In the genomic region with DNA sequence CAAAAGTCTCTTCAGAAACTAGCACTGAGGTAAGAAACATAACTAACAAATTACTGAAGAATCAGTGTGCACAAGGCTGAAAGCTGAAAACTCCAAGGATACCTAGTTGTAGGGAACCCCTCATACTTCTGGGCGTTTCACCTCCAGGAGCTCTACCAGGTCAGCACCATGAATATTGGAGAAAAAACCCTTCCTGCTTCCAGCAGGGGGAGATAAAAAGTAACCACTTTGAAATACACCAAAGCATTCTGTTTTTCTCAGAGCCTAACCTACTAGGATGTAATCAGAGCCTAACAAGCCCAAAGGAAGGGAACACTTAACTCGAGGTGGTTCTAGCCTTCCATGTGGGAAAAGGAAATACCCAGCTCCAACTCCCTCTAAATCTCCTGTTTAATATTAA, we compare ENCODE assay signal across 10 cellular contexts.
DNase-seq lines count a peak whose midpoint lies in the region; ATAC-seq and TF ChIP-seq lines count a peak whose summit lies in the region.
"Had no signal": no experiment of that assay in that cellular context is flagged by ENCODE, and none has a peak within 500 bp of the region (broad histone marks: within the 10 kb centered on the region; RNA-seq: fewer than 3 reads in every experiment).

No MANE protein-coding gene starts in this region.

- H3K79me2 ChIP-seq in osteoblast (ENCODE audit: insufficient read depth, low read length) = no peaks in the 10 kb centered on the region

- H3K9me3 ChIP-seq in osteoblast (ENCODE audit: low read depth, low read length) (no peaks in the 10 kb centered on the region), MG63 (no peaks in the 10 kb centered on the region)

- H3K4me1 ChIP-seq in osteoblast (ENCODE audit: insufficient read depth, low read length) = peaks cover 4% of the 10 kb centered on the region
- H3K4me1 ChIP-seq: A549 had no signal

- no peaks in the 10 kb centered on the region for H3K27me3 ChIP-seq in osteoblast (ENCODE audit: insufficient read depth, low read length)
- H3K27me3 ChIP-seq in MG63 = no peaks in the 10 kb centered on the region

- H3K36me3 ChIP-seq in osteoblast (ENCODE audit: insufficient read depth, low read length) = no peaks in the 10 kb centered on the region
- no peaks in the 10 kb centered on the region for H3K36me3 ChIP-seq in MG63

- DNase-seq in DMS153 (lab: John Stamatoyannopoulos, UW) = peak; percentile 2
- no peak for DNase-seq in DMS153 treated with DMSO at 0.1 percent for 48 hours (lab: John Stamatoyannopoulos, UW; ENCODE audit: unreplicated experiment)
- DNase-seq in LoVo (ENCODE audit: low spot score) = peak; percentile 20
- peak; percentile 64 for DNase-seq in choroid plexus epithelial cell (ENCODE audit: low read depth)
- peak; percentile 44 for DNase-seq in osteoblast (ENCODE audit: insufficient read length, low spot score, missing footprints)
- DNase-seq in MG63 = no peak
- DNase-seq: stimulated activated naive CD4-positive, alpha-beta T cell had no signal

- no peaks in the 10 kb centered on the region for H4K20me1 ChIP-seq in osteoblast (ENCODE audit: insufficient read depth, low read length)

- TF ChIP-seq CTCF in choroid plexus epithelial cell (conservative IDR thresholded peaks at IDR 0.05; ENCODE audit: low read depth, low read length) = peak; percentile 70
- TF ChIP-seq CTCF in osteoblast (IDR thresholded peaks at IDR 0.05; ENCODE audit: extremely low read depth, low read depth, low read length) = peak; percentile 56

- H3K4me3 ChIP-seq in choroid plexus epithelial cell (ENCODE audit: low read depth, low read length) (no peak overlapping the region), osteoblast (ENCODE audit: insufficient read depth, low read length) (no peak overlapping the region), MG63 (no peak overlapping the region)
- H3K4me3 ChIP-seq: A549 had no signal

- peak overlapping the region; percentile 60 for H2AFZ ChIP-seq in osteoblast (ENCODE audit: low read length)

- no peak for ATAC-seq in HG02759 (IDR thresholded peaks at IDR 0.05; ENCODE audit: unreplicated experiment)
- ATAC-seq in HG02798 (IDR thresholded peaks at IDR 0.05; ENCODE audit: poor library complexity, unreplicated experiment) = no peak

- no peak overlapping the region for H3K4me2 ChIP-seq in osteoblast (ENCODE audit: insufficient read depth, low read length)
- H3K4me2 ChIP-seq: A549 had no signal

- H3K27ac ChIP-seq in osteoblast (ENCODE audit: low read depth, low read length) = no peak overlapping the region
- H3K27ac ChIP-seq: A549 had no signal

Comparison
In these comparisons a context has a peak if more than half of its experiments do, and no peak if none do; other contexts are left out.
1. DNase-seq: peak in DMS153 (single experiment), LoVo (single experiment), choroid plexus epithelial cell (single experiment) and osteoblast (single experiment); none in DMS153 treated with DMSO at 0.1 percent for 48 hours (single experiment) and MG63 (single experiment).